Comparison of ENCODE assay signal across 15 cellular contexts in genomic region chr3:190616627-190617026, GRCh38.
DNase-seq lines count a peak whose midpoint lies in the region; ATAC-seq and TF ChIP-seq lines count a peak whose summit lies in the region.
"Had no signal": no experiment of that assay in that cellular context is flagged by ENCODE, and none has a peak within 500 bp of the region (broad histone marks: within the 10 kb centered on the region; RNA-seq: fewer than 3 reads in every experiment).

No MANE protein-coding gene starts in this region.

- ATAC-seq in left lobe of liver, result peak; percentile 42
- no peak for ATAC-seq in psoas muscle

- H3K9me3 ChIP-seq in psoas muscle, result no peaks in the 10 kb centered on the region
- H3K9me3 ChIP-seq: Peyer's patch, uterus had no signal

- H3K36me3 ChIP-seq in psoas muscle (ENCODE audit: insufficient read depth in 1 of 2, low read depth in 1 of 2), result no peaks in the 10 kb centered on the region
- H3K36me3 ChIP-seq: Peyer's patch, uterus had no signal

- peaks cover 17% of the 10 kb centered on the region for H3K36me3 Mint-ChIP-seq in T-helper 1 cell treated with Interleukin-12 subunit alpha and Interleukin-12 subunit beta and Interleukin-4 antibody, amounts not matched to agents 30 μg/mL and 1 μg/mL, for 36 hours (ENCODE audit: low read depth)
- H3K36me3 Mint-ChIP-seq in mesothelial cell of epicardium, result no peaks in the 10 kb centered on the region

- H3K27ac Mint-ChIP-seq in T-helper 1 cell treated with Interleukin-12 subunit alpha and Interleukin-12 subunit beta and Interleukin-4 antibody, amounts not matched to agents 30 μg/mL and 1 μg/mL, for 36 hours, result peak overlapping the region; percentile 94
- no peak overlapping the region for H3K27ac Mint-ChIP-seq in mesothelial cell of epicardium

- H3K4me1 Mint-ChIP-seq in T-helper 1 cell treated with Interleukin-12 subunit alpha and Interleukin-12 subunit beta and Interleukin-4 antibody, amounts not matched to agents 30 μg/mL and 1 μg/mL, for 36 hours (ENCODE audit: low read depth), result peaks cover 59% of the 10 kb centered on the region
- H3K4me1 Mint-ChIP-seq in mesothelial cell of epicardium, result peaks cover 23% of the 10 kb centered on the region

- intact Hi-C loops in psoas muscle (cut with DNase I) (no loop called here), head of caudate nucleus (cut with DNase I) (no loop called here)

- H3K27ac ChIP-seq in psoas muscle, result no peak overlapping the region
- H3K27ac ChIP-seq: Peyer's patch, uterus had no signal

- no peaks in the 10 kb centered on the region for H3K4me1 ChIP-seq in psoas muscle
- H3K4me1 ChIP-seq: Peyer's patch, uterus had no signal

- H3K27me3 ChIP-seq in psoas muscle (ENCODE audit: insufficient read depth in 3 of 3, low read length in 2 of 3), result no peaks in the 10 kb centered on the region
- H3K27me3 ChIP-seq: Peyer's patch, uterus had no signal

- no peak overlapping the region for H3K4me3 Mint-ChIP-seq in T-helper 1 cell treated with Interleukin-12 subunit alpha and Interleukin-12 subunit beta and Interleukin-4 antibody, amounts not matched to agents 30 μg/mL and 1 μg/mL, for 36 hours
- H3K4me3 Mint-ChIP-seq in mesothelial cell of epicardium, result no peak overlapping the region

- WGBS in psoas muscle, 3 donors, result 75 to 77% (median 76%) methylated on average over 6 of the region's 6 CpGs

- DNase-seq in AML-193 (lab: John Stamatoyannopoulos, UW) (peak; percentile 80 to 85), GF-D8 (lab: John Stamatoyannopoulos, UW) (peak; percentile 82), left lobe of liver (ENCODE audit: low spot score) (no peak), psoas muscle (no peak), mesothelial cell of epicardium (ENCODE audit: low spot score in 2 of 2, unreplicated experiment in 2 of 2) (no peak), head of caudate nucleus (no peak)
- DNase-seq in stimulated activated naive CD4-positive, alpha-beta T cell (lab: John Stamatoyannopoulos, UW), result no peak
- DNase-seq: activated CD4-positive, CD25-positive, alpha-beta regulatory T cell treated with anti-CD3 and anti-CD28 coated beads, Interleukin-2, amount 50 U/mL, for 72 hours; IMR-90; NCI-H1417 treated with DMSO at 0.1 percent for 48 hours; NCI-H446; uterus had no signal

- H3K27me3 Mint-ChIP-seq in T-helper 1 cell treated with Interleukin-12 subunit alpha and Interleukin-12 subunit beta and Interleukin-4 antibody, amounts not matched to agents 30 μg/mL and 1 μg/mL, for 36 hours (ENCODE audit: low read depth), result no peaks in the 10 kb centered on the region
- H3K27me3 Mint-ChIP-seq in mesothelial cell of epicardium (ENCODE audit: low read depth), result no peaks in the 10 kb centered on the region

- TF ChIP-seq CTCF in psoas muscle (IDR thresholded peaks at IDR 0.05), result no peak
- no peak for TF ChIP-seq CTCF in mesothelial cell of epicardium (IDR thresholded peaks at IDR 0.05; ENCODE audit: unreplicated experiment)

- no peak overlapping the region for H3K4me3 ChIP-seq in psoas muscle
- H3K4me3 ChIP-seq: GM12878, Peyer's patch, uterus had no signal

- H3K9me3 Mint-ChIP-seq in T-helper 1 cell treated with Interleukin-12 subunit alpha and Interleukin-12 subunit beta and Interleukin-4 antibody, amounts not matched to agents 30 μg/mL and 1 μg/mL, for 36 hours, result peaks cover 5% of the 10 kb centered on the region
- no peaks in the 10 kb centered on the region for H3K9me3 Mint-ChIP-seq in mesothelial cell of epicardium

Comparison
In these comparisons a context has a peak if more than half of its experiments do, and no peak if none do; other contexts are left out.
1. DNase-seq: peak in AML-193 (2 of 2) and GF-D8 (single experiment); none in left lobe of liver (single experiment), psoas muscle (0 of 2), stimulated activated naive CD4-positive, alpha-beta T cell (0 of 6), mesothelial cell of epicardium (0 of 2) and head of caudate nucleus (0 of 42).